1 cellular context compared by ENCODE assay signal in genomic region chr9:18939943-18940342, GRCh38.
TF ChIP-seq lines count a peak whose summit lies in the region.

No MANE protein-coding gene starts in this region.

TF ChIP-seq in K562, 482 proteins besides CTCF, POLR2A, EP300 and RAD21 (continued from another document):
- TF ChIP-seq CHD7 (IDR thresholded peaks at IDR 0.05; ENCODE audit: low read depth, low read length) (no peak), TOE1 (IDR thresholded peaks at IDR 0.05; ENCODE audit: borderline replicate concordance) (no peak), TOE1 (CRISPR knock-in tag; IDR thresholded peaks at IDR 0.05; ENCODE audit: borderline replicate concordance, low read depth) (no peak), ZBTB1 (CRISPR knock-in tag; IDR thresholded peaks at IDR 0.05; ENCODE audit: borderline replicate concordance, low read depth) (no peak), CGGBP1 (CRISPR knock-in tag; IDR thresholded peaks at IDR 0.05) (no peak), NCOR1 (IDR thresholded peaks at IDR 0.05) (peak; percentile 27; the same call in 1 of the 2 replicates), SIX5 (IDR thresholded peaks at IDR 0.05; ENCODE audit: borderline replicate concordance in 1 of 2, insufficient read depth in 1 of 2, low read depth in 1 of 2, low read length in 2 of 2) (no peak), MLLT1 (IDR thresholded peaks at IDR 0.05) (no peak), CAMTA2 (CRISPR knock-in tag; conservative IDR thresholded peaks at IDR 0.05) (no peak), CBX3 (IDR thresholded peaks at IDR 0.05; ENCODE audit: borderline replicate concordance in 1 of 2, low read length in 2 of 2) (no peak), KAT7 (CRISPR knock-in tag; IDR thresholded peaks at IDR 0.05; ENCODE audit: borderline replicate concordance) (no peak), CBFA2T2 (conservative IDR thresholded peaks at IDR 0.05) (peak; percentile 61), ZNF592 (IDR thresholded peaks at IDR 0.05) (no peak)
